26 cellular contexts compared by ENCODE assay signal in genomic region chr17:56823848-56824247, GRCh38.
"Had no signal": no experiment of that assay in that cellular context is flagged by ENCODE, and none has a peak within 500 bp of the region (broad histone marks: within the 10 kb centered on the region; RNA-seq: fewer than 3 reads in every experiment).

No MANE protein-coding gene starts in this region.

- DNase-seq: activated CD4-positive, alpha-beta T cell treated with anti-CD3 and anti-CD28 coated beads for 36 hours; activated CD4-positive, alpha-beta T cell treated with anti-CD3 and anti-CD28 coated beads, Interleukin-2, amount 10 ng/mL, durations not matched to agents 7 days and 5 days; activated CD4-positive, alpha-beta T cell treated with anti-CD3 and anti-CD28 coated beads, Interleukin-2, amount 50 U/mL, for 48 hours; activated CD8-positive, alpha-beta memory T cell treated with anti-CD3 and anti-CD28 coated beads, Interleukin-2, amount 50 U/mL, for 4 hours; activated effector memory CD4-positive, alpha-beta T cell treated with Interleukin-2 at 50 U/mL for 16 hours; activated naive CD4-positive, alpha-beta T cell treated with anti-CD3 and anti-CD28 coated beads, Interleukin-2, amount 10 ng/mL, durations not matched to agents 7 days and 5 days; activated naive CD8-positive, alpha-beta T cell treated with anti-CD3 and anti-CD28 coated beads, Interleukin-2, amount 50 U/mL, for 24 hours; activated T-cell treated with anti-CD3 and anti-CD28 coated beads for 4 hours; activated T-cell treated with anti-CD3 and anti-CD28 coated beads, Interleukin-2, amount 50 U/mL, for 4 hours; anterior cingulate cortex; caudate nucleus; Karpas-422; KBM-7; NCI-H1105; NCI-H1417 treated with DMSO at 0.1 percent for 48 hours; NCI-H1694; NCI-H1930; NCI-H2081 treated with DMSO at 0.1 percent for 48 hours; NCI-H345; NCI-H524 treated with DMSO at 0.1 percent for 48 hours; SIG-M5 had no signal

- ATAC-seq: activated CD4-positive, alpha-beta T cell treated with anti-CD3 and anti-CD28 coated beads for 36 hours; activated CD4-positive, CD25-positive, alpha-beta regulatory T cell treated with anti-CD3 and anti-CD28 coated beads, Interleukin-2, amount 50 U/mL, for 24 hours; activated naive CD8-positive, alpha-beta T cell treated with anti-CD3 and anti-CD28 coated beads, Interleukin-2, amount 50 U/mL, for 24 hours; activated T-cell treated with anti-CD3 and anti-CD28 coated beads, Interleukin-2, amount 50 U/mL, for 4 hours; Right ventricle myocardium inferior; WTC11 had no signal

- H3K27ac ChIP-seq: PC-9, RWPE1 had no signal

- H2AFZ ChIP-seq: PC-9 had no signal

- H3K4me2 ChIP-seq: PC-9 had no signal

- H3K4me3 ChIP-seq: PC-9 had no signal
